Comparison of ENCODE assay signal across 33 cellular contexts in the genomic region with DNA sequence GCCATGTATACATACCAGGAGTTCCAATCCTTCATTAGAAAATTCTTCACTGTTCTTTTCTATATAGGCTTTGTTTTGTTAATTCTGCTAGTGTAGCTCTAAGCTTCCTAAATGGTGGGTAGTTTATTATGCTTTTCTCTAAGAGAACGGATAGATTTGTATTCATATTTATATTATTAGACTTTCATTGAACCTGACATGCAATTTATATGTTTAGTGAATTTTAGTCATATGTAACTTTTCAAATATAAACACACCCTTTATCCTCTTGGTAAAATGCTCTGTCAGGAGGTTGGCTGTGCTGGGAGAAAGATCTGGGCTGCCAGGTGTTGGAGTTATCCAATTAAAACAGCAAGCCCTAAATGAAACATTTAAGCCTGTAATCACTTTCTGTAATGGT.
"Had no signal": no experiment of that assay in that cellular context is flagged by ENCODE, and none has a peak within 500 bp of the region (broad histone marks: within the 10 kb centered on the region; RNA-seq: fewer than 3 reads in every experiment).

No MANE protein-coding gene starts in this region.

- H3K4me3 Mint-ChIP-seq: activated B cell treated with CpG ODN at 0.5 μM for 24 hours; activated CD4-positive, alpha-beta memory T cell treated with anti-CD3 and anti-CD28 coated beads for 36 hours; activated CD4-positive, alpha-beta T cell treated with anti-CD3 and anti-CD28 coated beads, Interleukin-2, amount 10 ng/mL, durations not matched to agents 24 days and 14 days; activated CD8-positive, alpha-beta T cell treated with anti-CD3 and anti-CD28 coated beads for 36 hours; activated naive CD4-positive, alpha-beta T cell treated with anti-CD3 and anti-CD28 coated beads for 36 hours; activated naive CD8-positive, alpha-beta T cell treated with anti-CD3 and anti-CD28 coated beads for 36 hours; activated T-cell treated with anti-CD3 and anti-CD28 coated beads, Interleukin-2, amount 50 U/mL, for 4 hours; activated T-cell treated with anti-CD3 and anti-CD28 coated beads, Interleukin-2, amount 50 U/mL, for 72 hours; activated T-helper 1 cell treated with anti-CD3 and anti-CD28 coated beads, Interleukin-12 subunit alpha, Interleukin-12 subunit beta, Interleukin-2, Interleukin-4 antibody, amounts not matched to agents 30 ng/mL and 10 ng/mL and 1 ng/mL, durations not matched to agents 14 hours and 24 hours and 36 hours; activated T-helper 17 cell treated with anti-CD3 and anti-CD28 coated beads, Interleukin-2, amount 50 U/mL, for 72 hours; T-helper 2 cell treated with Interferon-gamma antibody and Interleukin-4, amounts not matched to agents 5 μg/mL and 100 μg/mL, for 36 hours had no signal

- H3K27ac ChIP-seq: adrenal gland, body of pancreas, brain microvascular endothelial cell, breast epithelium, coronary artery, VCaP had no signal

- H3K4me3 ChIP-seq: adrenal gland, body of pancreas, breast epithelium, coronary artery had no signal

- H3K4me1 ChIP-seq: adrenal gland, body of pancreas, breast epithelium had no signal

- H3K9me3 Mint-ChIP-seq: activated CD4-positive, alpha-beta T cell treated with anti-CD3 and anti-CD28 coated beads, Interleukin-2, amount 10 ng/mL, durations not matched to agents 24 days and 14 days; activated T-helper 1 cell treated with anti-CD3 and anti-CD28 coated beads, Interleukin-12 subunit alpha, Interleukin-12 subunit beta, Interleukin-2, Interleukin-4 antibody, amounts not matched to agents 30 ng/mL and 10 ng/mL and 1 ng/mL, durations not matched to agents 14 hours and 24 hours and 36 hours; T-helper 2 cell treated with Interferon-gamma antibody and Interleukin-4, amounts not matched to agents 5 μg/mL and 100 μg/mL, for 36 hours had no signal

- H3K27me3 Mint-ChIP-seq: activated B cell treated with CpG ODN at 0.5 μM for 24 hours; activated CD4-positive, alpha-beta memory T cell treated with anti-CD3 and anti-CD28 coated beads for 36 hours; activated CD4-positive, alpha-beta T cell treated with anti-CD3 and anti-CD28 coated beads, Interleukin-2, amount 10 ng/mL, durations not matched to agents 24 days and 14 days; activated CD8-positive, alpha-beta T cell treated with anti-CD3 and anti-CD28 coated beads for 36 hours; activated naive CD8-positive, alpha-beta T cell treated with anti-CD3 and anti-CD28 coated beads for 36 hours; activated T-helper 17 cell treated with anti-CD3 and anti-CD28 coated beads, Interleukin-2, amount 50 U/mL, for 72 hours had no signal

- H3K36me3 ChIP-seq: adrenal gland, brain microvascular endothelial cell, breast epithelium had no signal

- ATAC-seq: activated CD8-positive, alpha-beta T cell treated with anti-CD3 and anti-CD28 coated beads for 36 hours; activated naive CD4-positive, alpha-beta T cell treated with anti-CD3 and anti-CD28 coated beads, Interleukin-2, amount 50 U/mL, for 72 hours; activated T-cell treated with anti-CD3 and anti-CD28 coated beads, Interleukin-2, amount 50 U/mL, for 4 hours; activated T-cell treated with anti-CD3 and anti-CD28 coated beads, Interleukin-2, amount 50 U/mL, for 72 hours; activated T-helper 17 cell treated with anti-CD3 and anti-CD28 coated beads, Interleukin-2, amount 50 U/mL, for 72 hours; body of pancreas had no signal

- H3K9me3 ChIP-seq: adrenal gland, body of pancreas, breast epithelium had no signal

- H3K4me1 Mint-ChIP-seq: activated B cell treated with CpG ODN at 0.5 μM for 24 hours; activated CD4-positive, alpha-beta T cell treated with anti-CD3 and anti-CD28 coated beads, Interleukin-2, amount 10 ng/mL, durations not matched to agents 24 days and 14 days; activated naive CD8-positive, alpha-beta T cell treated with anti-CD3 and anti-CD28 coated beads for 36 hours; activated T-helper 17 cell treated with anti-CD3 and anti-CD28 coated beads, Interleukin-2, amount 50 U/mL, for 72 hours had no signal

- H3K36me3 Mint-ChIP-seq: activated CD4-positive, alpha-beta memory T cell treated with anti-CD3 and anti-CD28 coated beads for 36 hours; activated naive CD4-positive, alpha-beta T cell treated with anti-CD3 and anti-CD28 coated beads, Interleukin-2, amount 50 U/mL, for 72 hours; activated naive CD8-positive, alpha-beta T cell treated with anti-CD3 and anti-CD28 coated beads for 36 hours had no signal

- H3K27me3 ChIP-seq: adrenal gland, body of pancreas, brain microvascular endothelial cell, breast epithelium had no signal

- H3K27ac Mint-ChIP-seq: activated B cell treated with CpG ODN at 0.5 μM for 24 hours; activated CD4-positive, alpha-beta memory T cell treated with anti-CD3 and anti-CD28 coated beads for 36 hours; activated CD4-positive, alpha-beta T cell treated with anti-CD3 and anti-CD28 coated beads, Interleukin-2, amount 10 ng/mL, durations not matched to agents 24 days and 14 days; activated CD8-positive, alpha-beta T cell treated with anti-CD3 and anti-CD28 coated beads for 36 hours; activated naive CD4-positive, alpha-beta T cell treated with anti-CD3 and anti-CD28 coated beads for 36 hours; activated naive CD4-positive, alpha-beta T cell treated with anti-CD3 and anti-CD28 coated beads, Interleukin-2, amount 50 U/mL, for 72 hours; activated naive CD8-positive, alpha-beta T cell treated with anti-CD3 and anti-CD28 coated beads for 36 hours; activated T-cell treated with anti-CD3 and anti-CD28 coated beads, Interleukin-2, amount 50 U/mL, for 72 hours; activated T-helper 1 cell treated with anti-CD3 and anti-CD28 coated beads, Interleukin-12 subunit alpha, Interleukin-12 subunit beta, Interleukin-2, Interleukin-4 antibody, amounts not matched to agents 30 ng/mL and 10 ng/mL and 1 ng/mL, durations not matched to agents 14 hours and 24 hours and 36 hours; activated T-helper 17 cell treated with anti-CD3 and anti-CD28 coated beads, Interleukin-2, amount 50 U/mL, for 72 hours; T-helper 2 cell treated with Interferon-gamma antibody and Interleukin-4, amounts not matched to agents 5 μg/mL and 100 μg/mL, for 36 hours had no signal

- DNase-seq: activated B cell treated with CpG ODN at 0.5 μM for 24 hours; activated CD4-positive, alpha-beta memory T cell treated with anti-CD3 and anti-CD28 coated beads for 36 hours; activated CD4-positive, alpha-beta T cell treated with anti-CD3 and anti-CD28 coated beads for 4 hours; activated CD4-positive, alpha-beta T cell treated with anti-CD3 and anti-CD28 coated beads, Interleukin-2, amount 10 ng/mL, durations not matched to agents 24 days and 14 days; activated CD4-positive, alpha-beta T cell treated with anti-CD3 and anti-CD28 coated beads, Interleukin-2, amount 50 U/mL, for 1 hour; activated CD4-positive, alpha-beta T cell treated with anti-CD3 and anti-CD28 coated beads, Interleukin-2, amount 50 U/mL, for 4 hours; activated CD4-positive, CD25-positive, alpha-beta regulatory T cell treated with anti-CD3 and anti-CD28 coated beads, Interleukin-2, amount 50 U/mL, for 72 hours; activated CD8-positive, alpha-beta memory T cell treated with anti-CD3 and anti-CD28 coated beads, Interleukin-2, amount 50 U/mL, for 4 hours; activated CD8-positive, alpha-beta T cell treated with anti-CD3 and anti-CD28 coated beads for 36 hours; activated effector memory CD4-positive, alpha-beta T cell treated with anti-CD3 and anti-CD28 coated beads, Interleukin-2, amount 50 U/mL, for 16 hours; activated gamma-delta T cell treated with Interleukin-2 at 50 U/mL for 16 hours; activated naive CD4-positive, alpha-beta T cell; activated naive CD4-positive, alpha-beta T cell treated with anti-CD3 and anti-CD28 coated beads for 36 hours; activated naive CD4-positive, alpha-beta T cell treated with anti-CD3 and anti-CD28 coated beads, Interleukin-2, amount 50 U/mL, for 16 hours; activated naive CD8-positive, alpha-beta T cell treated with anti-CD3 and anti-CD28 coated beads for 36 hours; activated T-cell treated with anti-CD3 and anti-CD28 coated beads for 4 hours; activated T-cell treated with anti-CD3 and anti-CD28 coated beads, Interleukin-2, amount 50 U/mL, for 1 hour; activated T-cell treated with anti-CD3 and anti-CD28 coated beads, Interleukin-2, amount 50 U/mL, for 4 hours; activated T-cell treated with anti-CD3 and anti-CD28 coated beads, Interleukin-2, amount 50 U/mL, for 72 hours; adrenal gland; amniotic stem cell; aorta; body of pancreas; brain microvascular endothelial cell; central memory CD4-positive, alpha-beta T cell; T-helper 9 cell had no signal
